ENCODE assay signal across 11 cellular contexts in genomic region chr19:11243798-11244169, GRCh38. TPM values are rescaled to one million over a fixed set of nuclear protein-coding genes. Genes with fewer than 3 reads are reported as not detected.
DNase-seq lines count a peak whose midpoint lies in the region; ATAC-seq and TF ChIP-seq lines count a peak whose summit lies in the region.
"Had no signal": no experiment of that assay in that cellular context is flagged by ENCODE, and none has a peak within 500 bp of the region (broad histone marks: within the 10 kb centered on the region; RNA-seq: fewer than 3 reads in every experiment).

No MANE protein-coding gene starts in this region.

- no peaks in the 10 kb centered on the region for H3K9me2 ChIP-seq in GM23248 (ENCODE audit: insufficient read depth)

- peaks cover 3% of the 10 kb centered on the region for H3K9me3 Mint-ChIP-seq in activated T-cell treated with anti-CD3 and anti-CD28 coated beads, Interleukin-2, amount 50 U/mL, for 24 hours
- peaks cover 2% of the 10 kb centered on the region for H3K9me3 Mint-ChIP-seq in memory B cell
- no peaks in the 10 kb centered on the region for H3K9me3 Mint-ChIP-seq in effector memory CD8-positive, alpha-beta T cell

- peaks cover 5% of the 10 kb centered on the region for H3K4me1 Mint-ChIP-seq in activated T-cell treated with anti-CD3 and anti-CD28 coated beads, Interleukin-2, amount 50 U/mL, for 24 hours (ENCODE audit: low read depth)
- H3K4me1 Mint-ChIP-seq in memory B cell: peaks cover 4% of the 10 kb centered on the region
- peaks cover 0 to 10% of the 10 kb centered on the region in 2 donors for H3K4me1 Mint-ChIP-seq in effector memory CD8-positive, alpha-beta T cell (ENCODE audit: low read depth in 2 of 2)

- no peaks in the 10 kb centered on the region for H3K36me3 Mint-ChIP-seq in activated T-cell treated with anti-CD3 and anti-CD28 coated beads, Interleukin-2, amount 50 U/mL, for 24 hours (ENCODE audit: low read depth)
- H3K36me3 Mint-ChIP-seq in memory B cell: no peaks in the 10 kb centered on the region
- H3K36me3 Mint-ChIP-seq in effector memory CD8-positive, alpha-beta T cell (ENCODE audit: insufficient read depth): peaks cover 3% of the 10 kb centered on the region

- TF ChIP-seq CTCF in thoracic aorta (IDR thresholded peaks at IDR 0.05): no peak

- H3K27me3 Mint-ChIP-seq in activated T-cell treated with anti-CD3 and anti-CD28 coated beads, Interleukin-2, amount 50 U/mL, for 24 hours: peaks cover 33% of the 10 kb centered on the region
- peaks cover 3% of the 10 kb centered on the region for H3K27me3 Mint-ChIP-seq in memory B cell
- peaks cover 0 to 40% of the 10 kb centered on the region in 2 donors for H3K27me3 Mint-ChIP-seq in effector memory CD8-positive, alpha-beta T cell

- H3K79me2 ChIP-seq in GM23248 (ENCODE audit: insufficient read depth): no peaks in the 10 kb centered on the region
- H3K79me2 ChIP-seq: parathyroid adenoma had no signal

- in situ Hi-C loops in GM23248 (cut with MboI): no loop called here

- H3K27me3 ChIP-seq in thoracic aorta (replicated peaks; ENCODE audit: insufficient read depth) (no peaks in the 10 kb centered on the region), GM23248 (replicated peaks; ENCODE audit: insufficient read depth) (no peaks in the 10 kb centered on the region)
- H3K27me3 ChIP-seq: breast epithelium had no signal

- WGBS in GM23248 (ENCODE audit: low coverage in 1 of 2, low lambda C conversion rate in 2 of 2, missing lambda C conversion rate in 2 of 2), 2 experiments: 80 to 81% methylated on average over 7 of the region's 7 CpGs

- H3K4me3 ChIP-seq in thoracic aorta (peak overlapping the region; percentile 26), GM23248 (no peak overlapping the region)
- H3K4me3 ChIP-seq: breast epithelium had no signal

- no peaks in the 10 kb centered on the region for H4K20me1 ChIP-seq in GM23248 (ENCODE audit: insufficient read depth)

- peak overlapping the region; percentile 18 for H3K4me3 Mint-ChIP-seq in activated T-cell treated with anti-CD3 and anti-CD28 coated beads, Interleukin-2, amount 50 U/mL, for 24 hours
- H3K4me3 Mint-ChIP-seq in memory B cell: no peak overlapping the region
- H3K4me3 Mint-ChIP-seq in effector memory CD8-positive, alpha-beta T cell: peak overlapping the region in 1 of 2 donors; percentile 61

- no peak overlapping the region for H3K9ac ChIP-seq in GM23248
- H3K9ac ChIP-seq: parathyroid adenoma had no signal

- H2AFZ ChIP-seq in GM23248: no peak overlapping the region
- H2AFZ ChIP-seq: parathyroid adenoma had no signal

- peak overlapping the region; percentile 30 for H3K27ac ChIP-seq in caudate nucleus (ENCODE audit: low read depth, low read length)
- no peak overlapping the region for H3K27ac ChIP-seq in thoracic aorta
- no peak overlapping the region for H3K27ac ChIP-seq in GM23248
- H3K27ac ChIP-seq: parathyroid adenoma had no signal

- no peak overlapping the region for H3K27ac Mint-ChIP-seq in activated T-cell treated with anti-CD3 and anti-CD28 coated beads, Interleukin-2, amount 50 U/mL, for 24 hours
- peak overlapping the region; percentile 12 for H3K27ac Mint-ChIP-seq in memory B cell
- H3K27ac Mint-ChIP-seq in effector memory CD8-positive, alpha-beta T cell: no peak overlapping the region

- no peak overlapping the region for H3K4me2 ChIP-seq in GM23248 (ENCODE audit: unreplicated experiment)

- no peaks in the 10 kb centered on the region for H3F3A ChIP-seq in GM23248 (ENCODE audit: insufficient read depth)

- ATAC-seq in memory B cell (ENCODE audit: low read depth): peak; percentile 6
- no peak for ATAC-seq in thoracic aorta (ENCODE audit: insufficient number of reproducible peaks, low FRiP score, low read depth)
- no peak for ATAC-seq in effector memory CD8-positive, alpha-beta T cell (replicated peaks)

- H3K9me3 ChIP-seq in thoracic aorta (no peaks in the 10 kb centered on the region), GM23248 (ENCODE audit: low read depth) (no peaks in the 10 kb centered on the region)

- H3K36me3 ChIP-seq in thoracic aorta (peaks cover 10% of the 10 kb centered on the region), GM23248 (ENCODE audit: low read depth) (no peaks in the 10 kb centered on the region)

- no peak for DNase-seq in activated T-cell treated with anti-CD3 and anti-CD28 coated beads, Interleukin-2, amount 50 U/mL, for 24 hours
- DNase-seq in activated T-cell treated with anti-CD3 and anti-CD28 coated beads, Interleukin-2, amount 50 U/mL, for 1 hour: no peak
- no peak for DNase-seq in caudate nucleus (lab: John Stamatoyannopoulos, UW)
- no peak for DNase-seq in memory B cell (ENCODE audit: low spot score in 2 of 2)
- DNase-seq in thoracic aorta (ENCODE audit: low spot score): no peak
- DNase-seq in NAMALWA (ENCODE audit: low spot score): no peak
- DNase-seq in GM23248: no peak
- DNase-seq in effector memory CD8-positive, alpha-beta T cell: no peak

- H3K4me1 ChIP-seq in thoracic aorta (ENCODE audit: control insufficient read depth in 1 of 2, low read depth in 2 of 2): peaks cover 0 to 12% of the 10 kb centered on the region in 2 donors
- no peaks in the 10 kb centered on the region for H3K4me1 ChIP-seq in GM23248 (ENCODE audit: insufficient read depth)
- H3K4me1 ChIP-seq: breast epithelium, parathyroid adenoma had no signal

RNA-seq across cellular contexts. Expression of gene ANGPTL8, which starts 4.4 kb away (rescaled TPM):
- not detected for total RNA-seq in thoracic aorta
- 1.7 TPM in 1 of 2 replicates, not detected in the other for total RNA-seq in GM23248 (2014; rRNA removed; shearing (Covaris generic))
- not detected in 2 replicates for polyA plus RNA-seq in GM23248 (2016; fragmentation: Nextera tagmentation; extraction: Ambion mirVana)

RNA-seq across cellular contexts. Expression of gene DOCK6, which starts 18.5 kb away (rescaled TPM):
- total RNA-seq in thoracic aorta: 10 to 100 TPM; 30.5 to 49.3 TPM
- total RNA-seq in GM23248 (2014; rRNA removed; shearing (Covaris generic)): 10.7 and 13.9 TPM in 2 replicates
- 11.8 and 17.7 TPM in 2 replicates for polyA plus RNA-seq in GM23248 (2016; fragmentation: Nextera tagmentation; extraction: Ambion mirVana)

RNA-seq across cellular contexts. Expression of gene KANK2, which starts 46.4 kb away (rescaled TPM):
- 100 to 1,000 TPM; 647 to 689 TPM for total RNA-seq in thoracic aorta
- 215 and 278 TPM in 2 replicates for total RNA-seq in GM23248 (2014; rRNA removed; shearing (Covaris generic))
- 76.3 and 77.1 TPM in 2 replicates for polyA plus RNA-seq in GM23248 (2016; fragmentation: Nextera tagmentation; extraction: Ambion mirVana)

RNA-seq across cellular contexts. Expression of gene TSPAN16, which starts 52.2 kb away (rescaled TPM):
- total RNA-seq in thoracic aorta: not detected
- total RNA-seq in GM23248 (2014; rRNA removed; shearing (Covaris generic)): not detected in 2 replicates
- not detected in 2 replicates for polyA plus RNA-seq in GM23248 (2016; fragmentation: Nextera tagmentation; extraction: Ambion mirVana)
- total RNA-seq: breast epithelium had no signal
- polyA plus RNA-seq: esophagus had no signal
